1 cellular context compared by ENCODE assay signal in the genomic region with DNA sequence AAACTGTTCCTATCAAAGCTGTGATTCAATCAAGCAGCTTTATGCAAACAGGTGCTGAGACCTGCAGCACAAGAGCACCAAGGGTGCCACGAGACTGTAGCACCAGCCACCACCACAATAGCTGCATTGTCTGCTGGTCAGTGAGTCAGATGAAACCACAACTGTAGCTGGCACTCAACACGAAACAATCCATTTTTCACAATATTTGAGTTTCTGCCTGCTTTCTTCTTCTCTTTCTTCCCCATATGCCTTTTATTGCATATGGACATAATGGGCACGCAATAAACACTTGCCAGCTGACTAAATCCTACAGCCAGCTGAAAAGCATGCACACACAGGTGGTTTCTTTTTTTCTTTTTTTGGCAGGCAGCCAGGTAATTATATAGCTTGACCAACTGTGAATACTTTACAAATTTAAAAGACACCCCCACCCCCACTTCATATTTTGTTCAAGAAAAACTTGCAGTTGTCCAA.
A peak's percentile ranks its signal among the peaks of the same experiment; 100 is the strongest.
TF ChIP-seq lines count a peak whose summit lies in the region.

No MANE protein-coding gene starts in this region.

TF ChIP-seq in GM12878, 131 proteins besides CTCF, POLR2A, EP300 and RAD21 (continued from another document):
- TF ChIP-seq SMAD1 (IDR thresholded peaks at IDR 0.05; ENCODE audit: low read depth, partially characterized antibody) (peak; percentile 83), LARP7 (IDR thresholded peaks at IDR 0.05) (no peak), WRNIP1 (IDR thresholded peaks at IDR 0.05; ENCODE audit: borderline replicate concordance, low read depth, low read length) (no peak), BACH1 (IDR thresholded peaks at IDR 0.05; ENCODE audit: borderline replicate concordance) (no peak), GATAD2B (conservative IDR thresholded peaks at IDR 0.05; ENCODE audit: low read depth) (no peak), PML (IDR thresholded peaks at IDR 0.05; ENCODE audit: low read length) (no peak), KDM1A (IDR thresholded peaks at IDR 0.05; ENCODE audit: borderline replicate concordance) (no peak), ZNF274 (IDR thresholded peaks at IDR 0.05; ENCODE audit: insufficient read depth, insufficient read length) (no peak), TAF1 (IDR thresholded peaks at IDR 0.05; ENCODE audit: borderline replicate concordance, low read depth, low read length) (no peak), SP1 (IDR thresholded peaks at IDR 0.05; ENCODE audit: low read depth, low read length) (no peak), JUND (IDR thresholded peaks at IDR 0.05; ENCODE audit: low read depth, low read length) (no peak)
- TF ChIP-seq, protein P1, sequence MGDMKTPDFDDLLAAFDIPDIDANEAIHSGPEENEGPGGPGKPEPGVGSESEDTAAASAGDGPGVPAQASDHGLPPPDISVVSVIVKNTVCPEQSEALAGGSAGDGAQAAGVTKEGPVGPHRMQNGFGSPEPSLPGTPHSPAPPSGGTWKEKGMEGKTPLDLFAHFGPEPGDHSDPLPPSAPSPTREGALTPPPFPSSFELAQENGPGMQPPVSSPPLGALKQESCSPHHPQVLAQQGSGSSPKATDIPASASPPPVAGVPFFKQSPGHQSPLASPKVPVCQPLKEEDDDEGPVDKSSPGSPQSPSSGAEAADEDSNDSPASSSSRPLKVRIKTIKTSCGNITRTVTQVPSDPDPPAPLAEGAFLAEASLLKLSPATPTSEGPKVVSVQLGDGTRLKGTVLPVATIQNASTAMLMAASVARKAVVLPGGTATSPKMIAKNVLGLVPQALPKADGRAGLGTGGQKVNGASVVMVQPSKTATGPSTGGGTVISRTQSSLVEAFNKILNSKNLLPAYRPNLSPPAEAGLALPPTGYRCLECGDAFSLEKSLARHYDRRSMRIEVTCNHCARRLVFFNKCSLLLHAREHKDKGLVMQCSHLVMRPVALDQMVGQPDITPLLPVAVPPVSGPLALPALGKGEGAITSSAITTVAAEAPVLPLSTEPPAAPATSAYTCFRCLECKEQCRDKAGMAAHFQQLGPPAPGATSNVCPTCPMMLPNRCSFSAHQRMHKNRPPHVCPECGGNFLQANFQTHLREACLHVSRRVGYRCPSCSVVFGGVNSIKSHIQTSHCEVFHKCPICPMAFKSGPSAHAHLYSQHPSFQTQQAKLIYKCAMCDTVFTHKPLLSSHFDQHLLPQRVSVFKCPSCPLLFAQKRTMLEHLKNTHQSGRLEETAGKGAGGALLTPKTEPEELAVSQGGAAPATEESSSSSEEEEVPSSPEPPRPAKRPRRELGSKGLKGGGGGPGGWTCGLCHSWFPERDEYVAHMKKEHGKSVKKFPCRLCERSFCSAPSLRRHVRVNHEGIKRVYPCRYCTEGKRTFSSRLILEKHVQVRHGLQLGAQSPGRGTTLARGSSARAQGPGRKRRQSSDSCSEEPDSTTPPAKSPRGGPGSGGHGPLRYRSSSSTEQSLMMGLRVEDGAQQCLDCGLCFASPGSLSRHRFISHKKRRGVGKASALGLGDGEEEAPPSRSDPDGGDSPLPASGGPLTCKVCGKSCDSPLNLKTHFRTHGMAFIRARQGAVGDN (IDR thresholded peaks at IDR 0.05), result no peak
- TF ChIP-seq, protein P2, sequence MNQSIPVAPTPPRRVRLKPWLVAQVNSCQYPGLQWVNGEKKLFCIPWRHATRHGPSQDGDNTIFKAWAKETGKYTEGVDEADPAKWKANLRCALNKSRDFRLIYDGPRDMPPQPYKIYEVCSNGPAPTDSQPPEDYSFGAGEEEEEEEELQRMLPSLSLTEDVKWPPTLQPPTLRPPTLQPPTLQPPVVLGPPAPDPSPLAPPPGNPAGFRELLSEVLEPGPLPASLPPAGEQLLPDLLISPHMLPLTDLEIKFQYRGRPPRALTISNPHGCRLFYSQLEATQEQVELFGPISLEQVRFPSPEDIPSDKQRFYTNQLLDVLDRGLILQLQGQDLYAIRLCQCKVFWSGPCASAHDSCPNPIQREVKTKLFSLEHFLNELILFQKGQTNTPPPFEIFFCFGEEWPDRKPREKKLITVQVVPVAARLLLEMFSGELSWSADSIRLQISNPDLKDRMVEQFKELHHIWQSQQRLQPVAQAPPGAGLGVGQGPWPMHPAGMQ (IDR thresholded peaks at IDR 0.05; ENCODE audit: borderline replicate concordance), result no peak
- TF ChIP-seq, protein P3, sequence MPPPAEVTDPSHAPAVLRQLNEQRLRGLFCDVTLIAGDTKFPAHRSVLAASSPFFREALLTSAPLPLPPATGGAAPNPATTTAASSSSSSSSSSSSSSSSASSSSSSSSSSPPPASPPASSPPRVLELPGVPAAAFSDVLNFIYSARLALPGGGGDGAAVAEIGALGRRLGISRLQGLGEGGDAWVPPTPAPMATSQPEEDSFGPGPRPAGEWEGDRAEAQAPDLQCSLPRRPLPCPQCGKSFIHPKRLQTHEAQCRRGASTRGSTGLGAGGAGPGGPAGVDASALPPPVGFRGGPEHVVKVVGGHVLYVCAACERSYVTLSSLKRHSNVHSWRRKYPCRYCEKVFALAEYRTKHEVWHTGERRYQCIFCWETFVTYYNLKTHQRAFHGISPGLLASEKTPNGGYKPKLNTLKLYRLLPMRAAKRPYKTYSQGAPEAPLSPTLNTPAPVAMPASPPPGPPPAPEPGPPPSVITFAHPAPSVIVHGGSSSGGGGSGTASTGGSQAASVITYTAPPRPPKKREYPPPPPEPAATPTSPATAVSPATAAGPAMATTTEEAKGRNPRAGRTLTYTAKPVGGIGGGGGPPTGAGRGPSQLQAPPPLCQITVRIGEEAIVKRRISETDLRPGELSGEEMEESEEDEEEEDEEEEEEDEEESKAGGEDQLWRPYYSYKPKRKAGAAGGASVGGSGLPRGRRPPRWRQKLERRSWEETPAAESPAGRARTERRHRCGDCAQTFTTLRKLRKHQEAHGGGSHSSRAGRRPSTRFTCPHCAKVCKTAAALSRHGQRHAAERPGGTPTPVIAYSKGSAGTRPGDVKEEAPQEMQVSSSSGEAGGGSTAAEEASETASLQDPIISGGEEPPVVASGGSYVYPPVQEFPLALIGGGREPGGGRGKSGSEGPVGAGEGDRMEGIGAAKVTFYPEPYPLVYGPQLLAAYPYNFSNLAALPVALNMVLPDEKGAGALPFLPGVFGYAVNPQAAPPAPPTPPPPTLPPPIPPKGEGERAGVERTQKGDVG (CRISPR knock-in tag; IDR thresholded peaks at IDR 0.05), result no peak
- TF ChIP-seq, protein P4, sequence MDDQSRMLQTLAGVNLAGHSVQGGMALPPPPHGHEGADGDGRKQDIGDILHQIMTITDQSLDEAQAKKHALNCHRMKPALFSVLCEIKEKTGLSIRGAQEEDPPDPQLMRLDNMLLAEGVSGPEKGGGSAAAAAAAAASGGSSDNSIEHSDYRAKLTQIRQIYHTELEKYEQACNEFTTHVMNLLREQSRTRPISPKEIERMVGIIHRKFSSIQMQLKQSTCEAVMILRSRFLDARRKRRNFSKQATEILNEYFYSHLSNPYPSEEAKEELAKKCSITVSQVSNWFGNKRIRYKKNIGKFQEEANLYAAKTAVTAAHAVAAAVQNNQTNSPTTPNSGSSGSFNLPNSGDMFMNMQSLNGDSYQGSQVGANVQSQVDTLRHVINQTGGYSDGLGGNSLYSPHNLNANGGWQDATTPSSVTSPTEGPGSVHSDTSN (IDR thresholded peaks at IDR 0.05; ENCODE audit: insufficient replicate concordance, low read depth, low read length), result no peak
